Comparison of ENCODE assay signal across 1 cellular context in genomic region chr1:83779565-83779964, GRCh38.
TF ChIP-seq lines count a peak whose summit lies in the region.

No MANE protein-coding gene starts in this region.

TF ChIP-seq in HepG2, 621 proteins besides CTCF, POLR2A, EP300 and RAD21:
- TF ChIP-seq ZNF407 (CRISPR knock-in tag; IDR thresholded peaks at IDR 0.05; ENCODE audit: not compliant biosample characterization) (no peak), MAFG (CRISPR knock-in tag; IDR thresholded peaks at IDR 0.05) (no peak), MAFK (conservative IDR thresholded peaks at IDR 0.05 in 1 of 2, IDR thresholded peaks at IDR 0.05 in 1 of 2; ENCODE audit: low read length in 2 of 2) (peak; percentile 69 to 89), MAFF (IDR thresholded peaks at IDR 0.05; ENCODE audit: low read depth, low read length) (peak; percentile 81), ZNF781 (CRISPR knock-in tag; IDR thresholded peaks at IDR 0.05; ENCODE audit: borderline replicate concordance, not compliant biosample characterization) (no peak)
